ENCODE assay signal across 8 cellular contexts in the genomic region with DNA sequence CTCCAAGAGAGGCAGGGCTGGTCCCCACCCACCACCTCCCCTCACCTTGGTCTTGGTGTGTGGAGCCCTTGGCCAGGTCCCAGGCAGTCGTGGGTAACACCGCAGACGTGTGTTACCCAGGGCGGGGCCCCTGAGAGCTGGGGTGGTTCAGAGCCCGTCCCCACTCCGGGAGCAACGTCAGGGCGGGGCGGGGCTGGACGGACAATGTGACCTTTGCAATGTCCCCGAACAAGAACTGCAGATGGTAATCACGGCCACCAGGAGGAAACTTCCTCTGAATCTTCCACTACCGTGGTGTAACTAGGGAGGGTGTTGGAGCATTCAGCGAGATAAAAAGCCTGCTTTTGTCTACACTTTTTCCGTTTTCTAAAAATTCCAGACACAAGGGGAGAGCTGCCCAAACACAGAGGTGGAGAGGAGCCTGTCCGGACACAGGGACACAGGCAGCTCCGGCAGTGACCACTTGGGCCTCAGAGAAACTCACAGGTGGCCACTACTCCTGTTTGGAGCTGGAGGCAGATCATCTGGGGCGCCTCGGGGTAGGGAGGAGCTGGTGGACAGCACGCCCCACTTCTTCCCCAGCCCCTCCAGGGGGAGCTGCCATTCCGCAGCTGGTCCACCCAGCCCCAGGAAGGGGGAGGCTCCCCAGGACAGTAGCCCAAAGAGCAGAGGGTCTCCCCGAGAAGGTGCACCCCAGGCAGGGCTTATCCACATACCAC. TPM values are rescaled to one million over a fixed set of nuclear protein-coding genes. Genes with fewer than 3 reads are reported as not detected.
A peak's percentile ranks its signal among the peaks of the same experiment; 100 is the strongest.
DNase-seq lines count a peak whose midpoint lies in the region; ATAC-seq, FAIRE-seq and TF ChIP-seq lines count a peak whose summit lies in the region.

No MANE protein-coding gene starts in this region.

- peak overlapping the region; percentile 74 to 87 (median 81) for H3K9ac ChIP-seq in skeletal muscle tissue (ENCODE audit: low read depth in 1 of 3, low read length in 3 of 3)

- FAIRE-seq in A549 (lab: Jason Lieb, UNC) (peak; percentile 93), bronchial epithelial cell (lab: Jason Lieb, UNC) (no peak)

- H3K9me3 ChIP-seq in A549, result no peaks in the 10 kb centered on the region
- no peaks in the 10 kb centered on the region for H3K9me3 ChIP-seq in skeletal muscle tissue (ENCODE audit: control insufficient read depth in 3 of 3, low read length in 3 of 3)

- TF ChIP-seq POLR2A in A549 (IDR thresholded peaks at IDR 0.05; ENCODE audit: low read length), result peak; percentile 50

- H3K4me1 ChIP-seq in A549 (peaks cover 35% of the 10 kb centered on the region), skeletal muscle tissue (ENCODE audit: control insufficient read depth in 3 of 3, insufficient read depth in 3 of 3, low read length in 3 of 3) (peaks cover 17 to 27% (median 19%) of the 10 kb centered on the region in 3 donors)

- H3K36me3 ChIP-seq in bronchial epithelial cell (ENCODE audit: control insufficient read depth, insufficient read depth, low read length) (no peaks in the 10 kb centered on the region), skeletal muscle tissue (ENCODE audit: control insufficient read depth in 3 of 3, insufficient read depth in 3 of 3, low read length in 3 of 3) (no peaks in the 10 kb centered on the region)

- H3K4me2 ChIP-seq in A549, result peak overlapping the region; percentile 87

- POLR2A ChIA-PET in A549 (lab: Yijun Ruan, JAX), result interaction anchor here (0.6 to 3.1 kb wide), 7 partner anchors 20 to 327 kb away, joined by 3 to 15 read pairs (median 4); partner anchors contain the start of gene BAHCC1

- ATAC-seq in A549 (peak; percentile 74 to 88), GM21786 (IDR thresholded peaks at IDR 0.05; ENCODE audit: unreplicated experiment) (no peak)

- peak overlapping the region; percentile 48 for H3K4me3 ChIP-seq in A549
- H3K4me3 ChIP-seq in bronchial epithelial cell (ENCODE audit: low read depth, low read length), result peak overlapping the region; percentile 11
- peak overlapping the region; percentile 51 to 75 (median 67) for H3K4me3 ChIP-seq in skeletal muscle tissue (ENCODE audit: low read length in 3 of 3)

- no peaks in the 10 kb centered on the region for H3K27me3 ChIP-seq in bronchial epithelial cell (ENCODE audit: control insufficient read depth, insufficient read depth, low read length)
- no peaks in the 10 kb centered on the region for H3K27me3 ChIP-seq in skeletal muscle tissue (ENCODE audit: control insufficient read depth in 3 of 3, insufficient read depth in 3 of 3, low read length in 3 of 3)

- peak; percentile 90 to 99 for DNase-seq in A549 (ENCODE audit: low read depth in 1 of 2, low spot score in 1 of 2)
- DNase-seq in GM10266 (ENCODE audit: extremely low spot score), result peak; percentile 77
- peak; percentile 62 for DNase-seq in OCI-M1 (lab: John Stamatoyannopoulos, UW)
- DNase-seq in bronchial epithelial cell (ENCODE audit: low read depth), result no peak
- DNase-seq in inferior parietal cortex (ENCODE audit: extremely low spot score), result peak; percentile 53
- DNase-seq in NCI-H1694 (lab: John Stamatoyannopoulos, UW), result no peak

- peak overlapping the region; percentile 82 to 91 for H3K27ac ChIP-seq in A549
- H3K27ac ChIP-seq in skeletal muscle tissue (ENCODE audit: low read depth, low read length), result peak overlapping the region; percentile 83

- WGBS in A549 (ENCODE audit: missing lambda C conversion rate), result 13% methylated on average over 10 of the region's 22 CpGs

- CTCF ChIA-PET in A549 (lab: Yijun Ruan, JAX), result interaction anchor here (0.6 to 11.0 kb wide), 43 partner anchors 10 to 210 kb away, joined by 3 to 158 read pairs (median 5); partner anchors contain the start of genes BAHCC1 and SLC38A10

- TF ChIP-seq RAD21 in A549 (conservative IDR thresholded peaks at IDR 0.05 in 1 of 2, IDR thresholded peaks at IDR 0.05 in 1 of 2), result peak; percentile 52 to 69

- TF ChIP-seq EP300 in A549 (IDR thresholded peaks at IDR 0.05), result no peak

- TF ChIP-seq CTCF in A549 (IDR thresholded peaks at IDR 0.05) (peak; percentile 50), GM10266 (IDR thresholded peaks at IDR 0.05; ENCODE audit: control insufficient read depth, insufficient read depth, low read depth, missing control alignments) (no peak), bronchial epithelial cell (IDR thresholded peaks at IDR 0.05; ENCODE audit: insufficient read depth, low read length, severe bottlenecking) (peak; percentile 38)

TF ChIP-seq in A549, 52 proteins besides CTCF, POLR2A, EP300 and RAD21:
- TF ChIP-seq SMC3 (IDR thresholded peaks at IDR 0.05) (peak; percentile 68), MYC (IDR thresholded peaks at IDR 0.05; ENCODE audit: borderline replicate concordance, low read length) (peak; percentile 27; the same call in 1 of the 2 replicates), MAZ (IDR thresholded peaks at IDR 0.05; ENCODE audit: borderline replicate concordance, low read depth, low read length) (0 out of 2 replicates have a peak, but pooled peaks have one; percentile 11), MAX (IDR thresholded peaks at IDR 0.05) (peak; percentile 42; the same call in 1 of the 2 replicates), ESRRA (IDR thresholded peaks at IDR 0.05; ENCODE audit: borderline replicate concordance, low read length) (peak; percentile 94), POLR2AphosphoS2 (conservative IDR thresholded peaks at IDR 0.05; ENCODE audit: low read length) (no peak), NFE2L2 (conservative IDR thresholded peaks at IDR 0.05; ENCODE audit: low read length) (no peak; the same call in 1 of the 2 replicates), JUN (IDR thresholded peaks at IDR 0.05) (peak in 1 of 2 experiments; percentile 16; a peak in 1 of 5 replicates)
- TF ChIP-seq, protein P1, sequence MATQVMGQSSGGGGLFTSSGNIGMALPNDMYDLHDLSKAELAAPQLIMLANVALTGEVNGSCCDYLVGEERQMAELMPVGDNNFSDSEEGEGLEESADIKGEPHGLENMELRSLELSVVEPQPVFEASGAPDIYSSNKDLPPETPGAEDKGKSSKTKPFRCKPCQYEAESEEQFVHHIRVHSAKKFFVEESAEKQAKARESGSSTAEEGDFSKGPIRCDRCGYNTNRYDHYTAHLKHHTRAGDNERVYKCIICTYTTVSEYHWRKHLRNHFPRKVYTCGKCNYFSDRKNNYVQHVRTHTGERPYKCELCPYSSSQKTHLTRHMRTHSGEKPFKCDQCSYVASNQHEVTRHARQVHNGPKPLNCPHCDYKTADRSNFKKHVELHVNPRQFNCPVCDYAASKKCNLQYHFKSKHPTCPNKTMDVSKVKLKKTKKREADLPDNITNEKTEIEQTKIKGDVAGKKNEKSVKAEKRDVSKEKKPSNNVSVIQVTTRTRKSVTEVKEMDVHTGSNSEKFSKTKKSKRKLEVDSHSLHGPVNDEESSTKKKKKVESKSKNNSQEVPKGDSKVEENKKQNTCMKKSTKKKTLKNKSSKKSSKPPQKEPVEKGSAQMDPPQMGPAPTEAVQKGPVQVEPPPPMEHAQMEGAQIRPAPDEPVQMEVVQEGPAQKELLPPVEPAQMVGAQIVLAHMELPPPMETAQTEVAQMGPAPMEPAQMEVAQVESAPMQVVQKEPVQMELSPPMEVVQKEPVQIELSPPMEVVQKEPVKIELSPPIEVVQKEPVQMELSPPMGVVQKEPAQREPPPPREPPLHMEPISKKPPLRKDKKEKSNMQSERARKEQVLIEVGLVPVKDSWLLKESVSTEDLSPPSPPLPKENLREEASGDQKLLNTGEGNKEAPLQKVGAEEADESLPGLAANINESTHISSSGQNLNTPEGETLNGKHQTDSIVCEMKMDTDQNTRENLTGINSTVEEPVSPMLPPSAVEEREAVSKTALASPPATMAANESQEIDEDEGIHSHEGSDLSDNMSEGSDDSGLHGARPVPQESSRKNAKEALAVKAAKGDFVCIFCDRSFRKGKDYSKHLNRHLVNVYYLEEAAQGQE (IDR thresholded peaks at IDR 0.05), result no peak
- TF ChIP-seq, protein P2, sequence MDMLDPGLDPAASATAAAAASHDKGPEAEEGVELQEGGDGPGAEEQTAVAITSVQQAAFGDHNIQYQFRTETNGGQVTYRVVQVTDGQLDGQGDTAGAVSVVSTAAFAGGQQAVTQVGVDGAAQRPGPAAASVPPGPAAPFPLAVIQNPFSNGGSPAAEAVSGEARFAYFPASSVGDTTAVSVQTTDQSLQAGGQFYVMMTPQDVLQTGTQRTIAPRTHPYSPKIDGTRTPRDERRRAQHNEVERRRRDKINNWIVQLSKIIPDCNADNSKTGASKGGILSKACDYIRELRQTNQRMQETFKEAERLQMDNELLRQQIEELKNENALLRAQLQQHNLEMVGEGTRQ (IDR thresholded peaks at IDR 0.05), result no peak

RNA-seq across cellular contexts. Expression of gene SLC38A10, which starts 14.2 kb away (rescaled TPM):
- polyA plus RNA-seq in A549 (2011; rRNA removed), result 35.8 and 49.3 TPM in 2 replicates
- polyA plus RNA-seq in A549 (2012; cell fraction: cytosol; rRNA removed), result 58.1 and 82.4 TPM in 2 replicates
- 198 and 284 TPM in 2 replicates for polyA plus RNA-seq in A549 (2012; cell fraction: nucleus; rRNA removed)
- polyA plus RNA-seq in A549 (2017; fragmentation: RNase III; extraction: RNeasy Plus Mini Kit Qiagen cat#74134 plus additional on column Dnase treatment), result 59.7 to 72.9 TPM (median 67.4 TPM) in 3 replicates
- polyA minus RNA-seq in A549 (2011; rRNA and poly(A)+ RNA removed), result 85.1 and 108 TPM in 2 replicates
- 35.5 and 49.2 TPM in 2 replicates for total RNA-seq in bronchial epithelial cell
- 26.1 TPM for total RNA-seq in skeletal muscle tissue

Comparison
In these comparisons a context has a peak if more than half of its experiments do, and no peak if none do; other contexts are left out.
1. DNase-seq: peak in A549 (2 of 2), GM10266 (single experiment), OCI-M1 (single experiment) and inferior parietal cortex (single experiment); none in bronchial epithelial cell (single experiment) and NCI-H1694 (single experiment).
2. H3K4me3 ChIP-seq: peak in every context shown above with its lines; median percentile 67 in skeletal muscle tissue; 48 in A549; 11 in bronchial epithelial cell.